ENCODE assay signal across 1 cellular context in the genomic region with DNA sequence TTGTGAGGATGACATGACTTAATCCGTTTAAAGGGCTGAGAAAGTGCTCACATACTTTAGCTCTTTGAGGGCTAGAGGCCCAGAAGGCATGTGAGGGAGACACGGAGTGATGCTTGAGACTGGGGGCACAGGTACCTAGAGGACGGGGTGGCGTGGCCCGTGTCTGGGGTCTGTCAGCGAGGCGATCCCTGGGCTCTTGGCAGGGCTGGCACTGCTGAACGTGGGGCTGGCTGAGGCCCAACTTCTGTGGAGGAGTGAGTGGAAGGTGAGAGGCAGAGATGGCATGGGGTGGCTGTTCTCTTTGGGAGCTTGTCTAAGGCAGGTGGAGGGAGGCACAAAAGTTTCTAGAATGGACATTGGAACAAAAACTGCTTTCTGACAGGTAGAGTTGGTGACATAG.
TF ChIP-seq lines count a peak whose summit lies in the region.

No MANE protein-coding gene starts in this region.

TF ChIP-seq in H1, 55 proteins besides CTCF, POLR2A, EP300 and RAD21:
- TF ChIP-seq CEBPB (IDR thresholded peaks at IDR 0.05; ENCODE audit: low read depth, low read length) (no peak), ZNF274 (IDR thresholded peaks at IDR 0.05; ENCODE audit: borderline replicate concordance, extremely low read depth, low read length) (no peak), SP2 (IDR thresholded peaks at IDR 0.05; ENCODE audit: low read length) (no peak), RXRA (IDR thresholded peaks at IDR 0.05; ENCODE audit: insufficient read depth, low read depth, low read length) (no peak), JUND (IDR thresholded peaks at IDR 0.05; ENCODE audit: low read length) (no peak), SIX5 (IDR thresholded peaks at IDR 0.05; ENCODE audit: low read depth, low read length) (no peak), TBP (IDR thresholded peaks at IDR 0.05; ENCODE audit: low read depth, low read length) (no peak), FOSL1 (IDR thresholded peaks at IDR 0.05; ENCODE audit: insufficient read depth, low read depth, low read length) (no peak), GABPA (IDR thresholded peaks at IDR 0.05; ENCODE audit: borderline replicate concordance, insufficient read depth, low read length) (no peak), YY1 (IDR thresholded peaks at IDR 0.05; ENCODE audit: low read depth, low read length) (no peak), HDAC2 (IDR thresholded peaks at IDR 0.05; ENCODE audit: borderline replicate concordance in 1 of 2, low read depth in 2 of 2, low read length in 2 of 2) (no peak), CHD1 (IDR thresholded peaks at IDR 0.05; ENCODE audit: low read depth, low read length) (no peak), SRF (IDR thresholded peaks at IDR 0.05; ENCODE audit: low read depth, low read length) (no peak), EGR1 (IDR thresholded peaks at IDR 0.05; ENCODE audit: borderline replicate concordance, low read depth, low read length) (no peak), TAF7 (optimal IDR thresholded peaks at IDR 0.05; ENCODE audit: borderline replicate concordance, low read depth, low read length) (no peak), GTF2F1 (IDR thresholded peaks at IDR 0.05; ENCODE audit: borderline replicate concordance, low read depth, low read length) (no peak), CBX8 (IDR thresholded peaks at IDR 0.05; ENCODE audit: borderline replicate concordance, low read depth, low read length) (no peak)
- TF ChIP-seq, protein P1, sequence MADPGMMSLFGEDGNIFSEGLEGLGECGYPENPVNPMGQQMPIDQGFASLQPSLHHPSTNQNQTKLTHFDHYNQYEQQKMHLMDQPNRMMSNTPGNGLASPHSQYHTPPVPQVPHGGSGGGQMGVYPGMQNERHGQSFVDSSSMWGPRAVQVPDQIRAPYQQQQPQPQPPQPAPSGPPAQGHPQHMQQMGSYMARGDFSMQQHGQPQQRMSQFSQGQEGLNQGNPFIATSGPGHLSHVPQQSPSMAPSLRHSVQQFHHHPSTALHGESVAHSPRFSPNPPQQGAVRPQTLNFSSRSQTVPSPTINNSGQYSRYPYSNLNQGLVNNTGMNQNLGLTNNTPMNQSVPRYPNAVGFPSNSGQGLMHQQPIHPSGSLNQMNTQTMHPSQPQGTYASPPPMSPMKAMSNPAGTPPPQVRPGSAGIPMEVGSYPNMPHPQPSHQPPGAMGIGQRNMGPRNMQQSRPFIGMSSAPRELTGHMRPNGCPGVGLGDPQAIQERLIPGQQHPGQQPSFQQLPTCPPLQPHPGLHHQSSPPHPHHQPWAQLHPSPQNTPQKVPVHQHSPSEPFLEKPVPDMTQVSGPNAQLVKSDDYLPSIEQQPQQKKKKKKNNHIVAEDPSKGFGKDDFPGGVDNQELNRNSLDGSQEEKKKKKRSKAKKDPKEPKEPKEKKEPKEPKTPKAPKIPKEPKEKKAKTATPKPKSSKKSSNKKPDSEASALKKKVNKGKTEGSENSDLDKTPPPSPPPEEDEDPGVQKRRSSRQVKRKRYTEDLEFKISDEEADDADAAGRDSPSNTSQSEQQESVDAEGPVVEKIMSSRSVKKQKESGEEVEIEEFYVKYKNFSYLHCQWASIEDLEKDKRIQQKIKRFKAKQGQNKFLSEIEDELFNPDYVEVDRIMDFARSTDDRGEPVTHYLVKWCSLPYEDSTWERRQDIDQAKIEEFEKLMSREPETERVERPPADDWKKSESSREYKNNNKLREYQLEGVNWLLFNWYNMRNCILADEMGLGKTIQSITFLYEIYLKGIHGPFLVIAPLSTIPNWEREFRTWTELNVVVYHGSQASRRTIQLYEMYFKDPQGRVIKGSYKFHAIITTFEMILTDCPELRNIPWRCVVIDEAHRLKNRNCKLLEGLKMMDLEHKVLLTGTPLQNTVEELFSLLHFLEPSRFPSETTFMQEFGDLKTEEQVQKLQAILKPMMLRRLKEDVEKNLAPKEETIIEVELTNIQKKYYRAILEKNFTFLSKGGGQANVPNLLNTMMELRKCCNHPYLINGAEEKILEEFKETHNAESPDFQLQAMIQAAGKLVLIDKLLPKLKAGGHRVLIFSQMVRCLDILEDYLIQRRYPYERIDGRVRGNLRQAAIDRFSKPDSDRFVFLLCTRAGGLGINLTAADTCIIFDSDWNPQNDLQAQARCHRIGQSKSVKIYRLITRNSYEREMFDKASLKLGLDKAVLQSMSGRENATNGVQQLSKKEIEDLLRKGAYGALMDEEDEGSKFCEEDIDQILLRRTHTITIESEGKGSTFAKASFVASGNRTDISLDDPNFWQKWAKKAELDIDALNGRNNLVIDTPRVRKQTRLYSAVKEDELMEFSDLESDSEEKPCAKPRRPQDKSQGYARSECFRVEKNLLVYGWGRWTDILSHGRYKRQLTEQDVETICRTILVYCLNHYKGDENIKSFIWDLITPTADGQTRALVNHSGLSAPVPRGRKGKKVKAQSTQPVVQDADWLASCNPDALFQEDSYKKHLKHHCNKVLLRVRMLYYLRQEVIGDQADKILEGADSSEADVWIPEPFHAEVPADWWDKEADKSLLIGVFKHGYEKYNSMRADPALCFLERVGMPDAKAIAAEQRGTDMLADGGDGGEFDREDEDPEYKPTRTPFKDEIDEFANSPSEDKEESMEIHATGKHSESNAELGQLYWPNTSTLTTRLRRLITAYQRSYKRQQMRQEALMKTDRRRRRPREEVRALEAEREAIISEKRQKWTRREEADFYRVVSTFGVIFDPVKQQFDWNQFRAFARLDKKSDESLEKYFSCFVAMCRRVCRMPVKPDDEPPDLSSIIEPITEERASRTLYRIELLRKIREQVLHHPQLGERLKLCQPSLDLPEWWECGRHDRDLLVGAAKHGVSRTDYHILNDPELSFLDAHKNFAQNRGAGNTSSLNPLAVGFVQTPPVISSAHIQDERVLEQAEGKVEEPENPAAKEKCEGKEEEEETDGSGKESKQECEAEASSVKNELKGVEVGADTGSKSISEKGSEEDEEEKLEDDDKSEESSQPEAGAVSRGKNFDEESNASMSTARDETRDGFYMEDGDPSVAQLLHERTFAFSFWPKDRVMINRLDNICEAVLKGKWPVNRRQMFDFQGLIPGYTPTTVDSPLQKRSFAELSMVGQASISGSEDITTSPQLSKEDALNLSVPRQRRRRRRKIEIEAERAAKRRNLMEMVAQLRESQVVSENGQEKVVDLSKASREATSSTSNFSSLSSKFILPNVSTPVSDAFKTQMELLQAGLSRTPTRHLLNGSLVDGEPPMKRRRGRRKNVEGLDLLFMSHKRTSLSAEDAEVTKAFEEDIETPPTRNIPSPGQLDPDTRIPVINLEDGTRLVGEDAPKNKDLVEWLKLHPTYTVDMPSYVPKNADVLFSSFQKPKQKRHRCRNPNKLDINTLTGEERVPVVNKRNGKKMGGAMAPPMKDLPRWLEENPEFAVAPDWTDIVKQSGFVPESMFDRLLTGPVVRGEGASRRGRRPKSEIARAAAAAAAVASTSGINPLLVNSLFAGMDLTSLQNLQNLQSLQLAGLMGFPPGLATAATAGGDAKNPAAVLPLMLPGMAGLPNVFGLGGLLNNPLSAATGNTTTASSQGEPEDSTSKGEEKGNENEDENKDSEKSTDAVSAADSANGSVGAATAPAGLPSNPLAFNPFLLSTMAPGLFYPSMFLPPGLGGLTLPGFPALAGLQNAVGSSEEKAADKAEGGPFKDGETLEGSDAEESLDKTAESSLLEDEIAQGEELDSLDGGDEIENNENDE (IDR thresholded peaks at IDR 0.05; ENCODE audit: insufficient replicate concordance, low read length), result no peak
- TF ChIP-seq, protein P2, sequence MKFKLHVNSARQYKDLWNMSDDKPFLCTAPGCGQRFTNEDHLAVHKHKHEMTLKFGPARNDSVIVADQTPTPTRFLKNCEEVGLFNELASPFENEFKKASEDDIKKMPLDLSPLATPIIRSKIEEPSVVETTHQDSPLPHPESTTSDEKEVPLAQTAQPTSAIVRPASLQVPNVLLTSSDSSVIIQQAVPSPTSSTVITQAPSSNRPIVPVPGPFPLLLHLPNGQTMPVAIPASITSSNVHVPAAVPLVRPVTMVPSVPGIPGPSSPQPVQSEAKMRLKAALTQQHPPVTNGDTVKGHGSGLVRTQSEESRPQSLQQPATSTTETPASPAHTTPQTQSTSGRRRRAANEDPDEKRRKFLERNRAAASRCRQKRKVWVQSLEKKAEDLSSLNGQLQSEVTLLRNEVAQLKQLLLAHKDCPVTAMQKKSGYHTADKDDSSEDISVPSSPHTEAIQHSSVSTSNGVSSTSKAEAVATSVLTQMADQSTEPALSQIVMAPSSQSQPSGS (IDR thresholded peaks at IDR 0.05; ENCODE audit: low read length), result no peak
TF ChIP-seq in H1: peak in this region for 0.
